26 cellular contexts compared by ENCODE assay signal in genomic region chr1:58988752-58989151, GRCh38.
"Had no signal": no experiment of that assay in that cellular context is flagged by ENCODE, and none has a peak within 500 bp of the region (broad histone marks: within the 10 kb centered on the region; RNA-seq: fewer than 3 reads in every experiment).

No MANE protein-coding gene starts in this region.

- H3K36me3 Mint-ChIP-seq: mesothelial cell of epicardium; naive B cell; natural killer cell; neural progenitor cell; stimulated activated naive B cell treated with anti-CD40 and anti-IgM and Interleukin-4, amounts not matched to agents 10 μg/mL and 1 μg/mL and 100 μg/mL, for 72 hours had no signal

- H3K4me1 ChIP-seq: neural progenitor cell, uterus had no signal

- H3K27me3 Mint-ChIP-seq: naive B cell; stimulated activated naive B cell treated with anti-CD40 and anti-IgM and Interleukin-4, amounts not matched to agents 10 μg/mL and 1 μg/mL and 100 μg/mL, for 72 hours had no signal

- H3K79me2 ChIP-seq: parathyroid adenoma had no signal

- H3K4me2 ChIP-seq: neural progenitor cell had no signal

- H3K27me3 ChIP-seq: stomach, testis, thyroid gland, transverse colon, uterus had no signal

- H3K9me3 Mint-ChIP-seq: mesothelial cell of epicardium; natural killer cell; nephron progenitor cell; neural progenitor cell; stimulated activated naive B cell treated with anti-CD40 and anti-IgM and Interleukin-4, amounts not matched to agents 10 μg/mL and 1 μg/mL and 100 μg/mL, for 72 hours had no signal

- H3K27ac Mint-ChIP-seq: mesothelial cell of epicardium; natural killer cell; nephron progenitor cell; neural progenitor cell; stimulated activated naive B cell treated with anti-CD40 and anti-IgM and Interleukin-4, amounts not matched to agents 10 μg/mL and 1 μg/mL and 100 μg/mL, for 72 hours had no signal

- H3K4me3 Mint-ChIP-seq: mesothelial cell of epicardium; naive B cell; natural killer cell; nephron progenitor cell; neural progenitor cell; stimulated activated naive B cell treated with anti-CD40 and anti-IgM and Interleukin-4, amounts not matched to agents 10 μg/mL and 1 μg/mL and 100 μg/mL, for 72 hours had no signal

- H3K9ac ChIP-seq: neural progenitor cell, parathyroid adenoma had no signal

- H3K9me3 ChIP-seq: left ventricle myocardium inferior, neutrophil, stomach, testis, thyroid gland, transverse colon, uterus had no signal

- H3K4me1 Mint-ChIP-seq: neural progenitor cell had no signal

- H2AFZ ChIP-seq: neural progenitor cell, parathyroid adenoma had no signal

- ATAC-seq: natural killer cell; right cardiac atrium; sciatic nerve; stimulated activated naive B cell treated with anti-CD40 and anti-IgM and Interleukin-4, amounts not matched to agents 10 μg/mL and 1 μg/mL and 100 μg/mL, for 72 hours; stimulated activated naive CD8-positive, alpha-beta T cell treated with anti-CD3 and anti-CD28 coated beads, Interleukin-15, Interleukin-2, amounts not matched to agents 100 U/mL and 50 U/mL, for 24 hours had no signal

- H3K4me3 ChIP-seq: left ventricle myocardium inferior, lung, neural progenitor cell, skin epidermis, stomach, testis, thyroid gland, transverse colon, uterus had no signal

- H3K36me3 ChIP-seq: left ventricle myocardium inferior, neural progenitor cell, neutrophil, stomach, thyroid gland, transverse colon, uterus had no signal

- H3K27ac ChIP-seq: neural progenitor cell, neutrophil, parathyroid adenoma, skin epidermis, stomach, testis, thyroid gland, transverse colon, uterus had no signal

- DNase-seq: hippocampal formation; left ventricle myocardium inferior; mesendoderm; naive B cell; natural killer cell; nephron progenitor cell; occipital lobe; retina; right cardiac atrium; stimulated activated CD4-positive, alpha-beta T cell treated with anti-CD3 and anti-CD28 coated beads, Interleukin-12 subunit alpha, Interleukin-12 subunit beta, amount 100 ng/mL, for 4 hours; stimulated activated CD4-positive, alpha-beta T cell treated with anti-CD3 and anti-CD28 coated beads, Interleukin-15, amount 100 ng/mL, for 24 hours; stimulated activated CD4-positive, alpha-beta T cell treated with anti-CD3 and anti-CD28 coated beads, Interleukin-4, amount 100 ng/mL, for 24 hours; stimulated activated naive B cell treated with anti-CD40 and anti-IgM and Interleukin-4, amounts not matched to agents 10 μg/mL and 1 μg/mL and 100 μg/mL, for 72 hours; stimulated activated naive CD8-positive, alpha-beta T cell treated with anti-CD3 and anti-CD28 coated beads, Interleukin-15, Interleukin-2, amounts not matched to agents 100 U/mL and 50 U/mL, for 24 hours; stomach; testis; thyroid gland; transverse colon; uterus had no signal
